Comparison of ENCODE assay signal across 21 cellular contexts in genomic region chr11:117771197-117771596, GRCh38. TPM values are rescaled to one million over a fixed set of nuclear protein-coding genes. Genes with fewer than 3 reads are reported as not detected.
"Had no signal": no experiment of that assay in that cellular context is flagged by ENCODE, and none has a peak within 500 bp of the region (broad histone marks: within the 10 kb centered on the region; RNA-seq: fewer than 3 reads in every experiment).

No MANE protein-coding gene starts in this region.

- H3K27ac Mint-ChIP-seq: activated naive CD4-positive, alpha-beta T cell treated with anti-CD3 and anti-CD28 coated beads, Interleukin-2, amount 50 U/mL, for 24 hours; natural killer cell treated with Interleukin-12 subunit alpha and Interleukin-12 subunit beta and Interleukin-15 and Interleukin-18, amount 100 ng/mL, for 72 hours; stimulated activated naive B cell treated with anti-CD40 and anti-IgM and Interleukin-4, amounts not matched to agents 10 μg/mL and 1 μg/mL and 100 μg/mL, for 72 hours had no signal

- H3K9me3 Mint-ChIP-seq: activated naive CD4-positive, alpha-beta T cell treated with anti-CD3 and anti-CD28 coated beads, Interleukin-2, amount 50 U/mL, for 24 hours; natural killer cell treated with Interleukin-12 subunit alpha and Interleukin-12 subunit beta and Interleukin-15 and Interleukin-18, amount 100 ng/mL, for 72 hours; stimulated activated naive B cell treated with anti-CD40 and anti-IgM and Interleukin-4, amounts not matched to agents 10 μg/mL and 1 μg/mL and 100 μg/mL, for 72 hours had no signal

- H3K4me3 Mint-ChIP-seq: activated naive CD4-positive, alpha-beta T cell treated with anti-CD3 and anti-CD28 coated beads, Interleukin-2, amount 50 U/mL, for 24 hours; natural killer cell treated with Interleukin-12 subunit alpha and Interleukin-12 subunit beta and Interleukin-15 and Interleukin-18, amount 100 ng/mL, for 72 hours; stimulated activated naive B cell treated with anti-CD40 and anti-IgM and Interleukin-4, amounts not matched to agents 10 μg/mL and 1 μg/mL and 100 μg/mL, for 72 hours had no signal

- ATAC-seq: left cardiac atrium; natural killer cell treated with Interleukin-12 subunit alpha and Interleukin-12 subunit beta and Interleukin-15 and Interleukin-18, amount 100 ng/mL, for 72 hours; stimulated activated naive B cell treated with anti-CD40 and anti-IgM and Interleukin-4, amounts not matched to agents 10 μg/mL and 1 μg/mL and 100 μg/mL, for 72 hours had no signal

- H3K36me3 Mint-ChIP-seq: activated naive CD4-positive, alpha-beta T cell treated with anti-CD3 and anti-CD28 coated beads, Interleukin-2, amount 50 U/mL, for 24 hours; natural killer cell treated with Interleukin-12 subunit alpha and Interleukin-12 subunit beta and Interleukin-15 and Interleukin-18, amount 100 ng/mL, for 72 hours had no signal

- H3K27ac ChIP-seq: hepatocyte, neutrophil, parathyroid adenoma, SJCRH30, thyroid gland, WERI-Rb-1 had no signal

- DNase-seq: activated CD4-positive, CD25-positive, alpha-beta regulatory T cell treated with anti-CD3 and anti-CD28 coated beads, Interleukin-2, amount 50 U/mL, for 72 hours; activated gamma-delta T cell treated with Interleukin-2 at 50 U/mL for 16 hours; activated T-cell treated with anti-CD3 and anti-CD28 coated beads, Interleukin-2, amount 50 U/mL, for 1 hour; cerebellar nuclear complex; cortex of kidney; left cardiac atrium; SJCRH30; stimulated activated CD4-positive, alpha-beta T cell treated with anti-CD3 and anti-CD28 coated beads, Interleukin-2, amount 100 ng/mL, for 48 hours; stimulated activated CD8-positive, alpha-beta memory T cell treated with anti-CD3 and anti-CD28 coated beads, Interleukin-4, amount 100 ng/mL, for 48 hours; stimulated activated naive B cell treated with anti-CD40 and anti-IgM and Interleukin-4, amounts not matched to agents 10 μg/mL and 1 μg/mL and 100 μg/mL, for 72 hours; T-helper 1 cell; thyroid gland; WERI-Rb-1 had no signal

- H3K4me1 Mint-ChIP-seq: activated naive CD4-positive, alpha-beta T cell treated with anti-CD3 and anti-CD28 coated beads, Interleukin-2, amount 50 U/mL, for 24 hours; stimulated activated naive B cell treated with anti-CD40 and anti-IgM and Interleukin-4, amounts not matched to agents 10 μg/mL and 1 μg/mL and 100 μg/mL, for 72 hours had no signal

RNA-seq across cellular contexts. Expression of gene DSCAML1, which starts 25.8 kb away (rescaled TPM):
- total RNA-seq: fibroblast of villous mesenchyme, glomerular endothelial cell, SJCRH30 had no signal

RNA-seq across cellular contexts. Expression of gene FXYD2, which starts 53.3 kb away (rescaled TPM):
- total RNA-seq: bronchial epithelial cell, fibroblast of villous mesenchyme had no signal
